Comparison of ENCODE assay signal across 26 cellular contexts in the genomic region with DNA sequence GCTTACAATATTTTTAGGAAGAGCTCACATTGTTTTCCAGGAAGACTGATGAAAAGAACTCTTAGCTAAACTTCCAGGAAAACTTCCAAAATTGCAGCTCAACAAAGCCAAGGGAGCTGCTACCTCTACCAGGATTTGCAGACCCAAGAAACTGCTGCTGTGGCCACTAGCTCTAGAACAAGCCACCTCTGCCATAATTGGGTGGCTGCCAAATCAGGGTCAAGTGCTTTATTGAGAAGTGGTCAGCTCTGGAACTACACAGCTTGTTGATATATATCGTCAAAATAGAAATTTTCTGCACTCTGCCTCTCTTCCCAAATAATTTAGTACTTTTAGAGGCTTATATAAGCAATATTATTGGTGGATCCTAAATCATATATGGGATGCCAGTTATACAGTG.
DNase-seq lines count a peak whose midpoint lies in the region; ATAC-seq and TF ChIP-seq lines count a peak whose summit lies in the region.
"Had no signal": no experiment of that assay in that cellular context is flagged by ENCODE, and none has a peak within 500 bp of the region (broad histone marks: within the 10 kb centered on the region; RNA-seq: fewer than 3 reads in every experiment).

No MANE protein-coding gene starts in this region.

- no peak for TF ChIP-seq EP300 in tibial nerve (IDR thresholded peaks at IDR 0.05)

- H2BK20ac ChIP-seq in H9 (ENCODE audit: low read depth, low read length, poor library complexity, severe bottlenecking), result no peak overlapping the region

- H2BK5ac ChIP-seq in H9 (ENCODE audit: insufficient read length, low read length), result no peak overlapping the region

- H2BK12ac ChIP-seq in H9 (ENCODE audit: insufficient read length, low read depth, low read length), result no peak overlapping the region

- peaks cover 3 to 6% of the 10 kb centered on the region in 2 experiments; a peak in 2 of 4 replicates for H3K4me1 Mint-ChIP-seq in H9
- H3K4me1 Mint-ChIP-seq in chondrocyte (ENCODE audit: low read depth), result no peaks in the 10 kb centered on the region
- H3K4me1 Mint-ChIP-seq: CD4-positive, CD25-positive, alpha-beta regulatory T cell had no signal

- H3T11ph ChIP-seq in H9 (ENCODE audit: low read length), result no peak overlapping the region

- H3K23ac ChIP-seq in H9 (ENCODE audit: insufficient read length, low read depth, low read length), result no peak overlapping the region

- no peak overlapping the region for H2BK120ac ChIP-seq in H9 (ENCODE audit: low read depth, low read length, poor library complexity, severe bottlenecking)

- H3K27ac ChIP-seq in H9 (ENCODE audit: insufficient read length, low read depth, low read length) (no peak overlapping the region), tibial nerve (no peak overlapping the region), right cardiac atrium (ENCODE audit: low read length) (no peak overlapping the region)
- H3K27ac ChIP-seq: gastrocnemius medialis, GM23248, psoas muscle, skin epidermis, upper lobe of left lung had no signal

- no peak overlapping the region for H2BK15ac ChIP-seq in H9 (ENCODE audit: low read depth, low read length)

- no peak overlapping the region for H4K91ac ChIP-seq in H9 (ENCODE audit: insufficient read length, low read depth, low read length)

- no peak overlapping the region for H3K4me2 ChIP-seq in H9 (ENCODE audit: insufficient read depth, insufficient read length, low read length)

- WGBS in H9 (ENCODE audit: extremely low coverage, insufficient read length, low lambda C conversion rate), result no CpG with 5 or more reads among the region's 1 CpG
- 27 to 32% methylated on average over 1 of the region's 1 CpG for WGBS in tibial nerve, 2 donors
- WGBS in right cardiac atrium, result 40% methylated on average over 1 of the region's 1 CpG

- H3K27me3 Mint-ChIP-seq in H9 (ENCODE audit: low read depth), result no peaks in the 10 kb centered on the region
- peaks cover 3% of the 10 kb centered on the region for H3K27me3 Mint-ChIP-seq in chondrocyte (ENCODE audit: low read depth)
- H3K27me3 Mint-ChIP-seq: CD4-positive, CD25-positive, alpha-beta regulatory T cell had no signal

- H3K27me3 ChIP-seq in H9 (ENCODE audit: insufficient read depth, low read length) (no peaks in the 10 kb centered on the region), tibial nerve (no peaks in the 10 kb centered on the region), right cardiac atrium (ENCODE audit: control insufficient read depth, insufficient read depth) (no peaks in the 10 kb centered on the region)
- H3K27me3 ChIP-seq: gastrocnemius medialis, MG63, upper lobe of left lung had no signal

- no peak overlapping the region for H3K14ac ChIP-seq in H9 (ENCODE audit: insufficient read depth, low read length)

- no peak for ATAC-seq in right cardiac atrium
- ATAC-seq: gastrocnemius medialis, K562, psoas muscle had no signal

- no peak overlapping the region for H3K4me3 ChIP-seq in tibial nerve
- no peak overlapping the region for H3K4me3 ChIP-seq in right cardiac atrium (ENCODE audit: low read length)
- H3K4me3 ChIP-seq: gastrocnemius medialis, GM23248, K562, lung, MG63, psoas muscle, skin epidermis, upper lobe of left lung had no signal

- no peak overlapping the region for H4K5ac ChIP-seq in H9 (ENCODE audit: insufficient read length, low read depth, low read length)

- no peaks in the 10 kb centered on the region for H3K23me2 ChIP-seq in H9 (ENCODE audit: insufficient read length, low read depth, low read length, poor library complexity, severe bottlenecking)

- H3K4ac ChIP-seq in H9 (ENCODE audit: low read depth, low read length), result no peak overlapping the region

- H3K9me3 Mint-ChIP-seq in H9, result peaks cover 4 to 8% of the 10 kb centered on the region in 2 experiments; a peak in 3 of 5 replicates
- H3K9me3 Mint-ChIP-seq in chondrocyte (ENCODE audit: low read depth), result peaks cover 8% of the 10 kb centered on the region

- intact Hi-C loops in right cardiac atrium (cut with DNase I), result no loop called here

- no peak overlapping the region for H2AK5ac ChIP-seq in H9 (ENCODE audit: insufficient read length, low read length)

- H3K4me3 Mint-ChIP-seq in H9 (no peak overlapping the region), chondrocyte (ENCODE audit: unreplicated experiment) (no peak overlapping the region)
- H3K4me3 Mint-ChIP-seq: activated naive CD4-positive, alpha-beta T cell treated with anti-CD3 and anti-CD28 coated beads for 36 hours; CD4-positive, CD25-positive, alpha-beta regulatory T cell had no signal

- H3K36me3 Mint-ChIP-seq in H9 (ENCODE audit: insufficient read depth in 1 of 3, low read depth in 3 of 3), result peaks cover 4 to 8% (median 5%) of the 10 kb centered on the region in 3 experiments; a peak in 4 of 7 replicates
- H3K36me3 Mint-ChIP-seq in chondrocyte (ENCODE audit: low read depth), result peaks cover 2% of the 10 kb centered on the region
- H3K36me3 Mint-ChIP-seq: CD4-positive, CD25-positive, alpha-beta regulatory T cell had no signal

- H3K79me1 ChIP-seq in H9 (ENCODE audit: insufficient read depth, low read depth, low read length, poor library complexity, severe bottlenecking), result no peaks in the 10 kb centered on the region

- no peaks in the 10 kb centered on the region for H3K79me2 ChIP-seq in H9 (ENCODE audit: insufficient read depth, low read length)

- TF ChIP-seq POLR2A in tibial nerve (IDR thresholded peaks at IDR 0.05), result no peak

- no peak overlapping the region for H3K9ac ChIP-seq in H9 (ENCODE audit: extremely low read depth, insufficient read length, low read length)
- H3K9ac ChIP-seq: GM23248 had no signal

- H3K27ac Mint-ChIP-seq in H9 (no peak overlapping the region), chondrocyte (ENCODE audit: unreplicated experiment) (no peak overlapping the region)
- H3K27ac Mint-ChIP-seq: activated naive CD4-positive, alpha-beta T cell treated with anti-CD3 and anti-CD28 coated beads for 36 hours; CD4-positive, CD25-positive, alpha-beta regulatory T cell had no signal

- H2AFZ ChIP-seq in H9 (ENCODE audit: low read length), result no peak overlapping the region
- H2AFZ ChIP-seq: GM23248 had no signal

- no peak overlapping the region for H4K8ac ChIP-seq in H9 (replicated peaks; ENCODE audit: insufficient read length, low read depth, low read length)

- DNase-seq in DMS53 (lab: John Stamatoyannopoulos, UW) (peak; percentile 66), H9 (peak; percentile 28), SK-N-DZ (ENCODE audit: low spot score) (peak; percentile 43), iPS-NIHi7 (ENCODE audit: extremely low spot score) (peak; percentile 8), NCI-H526 treated with DMSO at 0.1 percent for 48 hours (lab: John Stamatoyannopoulos, UW) (no peak), tibial nerve (ENCODE audit: low spot score in 2 of 2) (no peak), chondrocyte (ENCODE audit: low spot score) (no peak), right cardiac atrium (no peak)
- DNase-seq: activated CD4-positive, alpha-beta T cell treated with anti-CD3 and anti-CD28 coated beads for 48 hours; activated naive CD4-positive, alpha-beta T cell treated with anti-CD3 and anti-CD28 coated beads for 36 hours; activated T-cell treated with anti-CD3 and anti-CD28 coated beads, Interleukin-2, amount 50 U/mL, for 48 hours; CD4-positive, CD25-positive, alpha-beta regulatory T cell; DMS153; effector memory CD4-positive, alpha-beta T cell; gastrocnemius medialis; GM23248; MG63; NCI-H1436 treated with DMSO at 0.1 percent for 48 hours; NCI-H524; psoas muscle; SIG-M5; stimulated activated CD4-positive, alpha-beta T cell treated with anti-CD3 and anti-CD28 coated beads, Interleukin-1b, Interleukin-23, amount 100 ng/mL, for 48 hours; upper lobe of left lung had no signal

- H3K56ac ChIP-seq in H9 (ENCODE audit: insufficient read length, low read depth, low read length), result no peak overlapping the region

- H3K18ac ChIP-seq in H9 (ENCODE audit: insufficient read length, low read depth, low read length), result no peak overlapping the region

- H3K36me3 ChIP-seq in tibial nerve, result no peaks in the 10 kb centered on the region
- H3K36me3 ChIP-seq: gastrocnemius medialis, MG63, upper lobe of left lung had no signal

- TF ChIP-seq CTCF in H9 (conservative IDR thresholded peaks at IDR 0.05) (no peak), tibial nerve (IDR thresholded peaks at IDR 0.05) (no peak), chondrocyte (IDR thresholded peaks at IDR 0.05) (no peak)

- H3K4me1 ChIP-seq in H9 (ENCODE audit: insufficient read depth, low read length) (no peaks in the 10 kb centered on the region), tibial nerve (no peaks in the 10 kb centered on the region), right cardiac atrium (ENCODE audit: control insufficient read depth, insufficient read depth, low read length) (no peaks in the 10 kb centered on the region)
- H3K4me1 ChIP-seq: gastrocnemius medialis, psoas muscle, upper lobe of left lung had no signal

- no peaks in the 10 kb centered on the region for H4K20me1 ChIP-seq in H9 (ENCODE audit: control insufficient read depth, insufficient read depth, insufficient read length)

- no peaks in the 10 kb centered on the region for H3K9me3 ChIP-seq in H9 (ENCODE audit: control insufficient read depth, low read depth, low read length)
- H3K9me3 ChIP-seq in tibial nerve, result no peaks in the 10 kb centered on the region
- H3K9me3 ChIP-seq in right cardiac atrium (ENCODE audit: control insufficient read depth, low read length), result no peaks in the 10 kb centered on the region
- H3K9me3 ChIP-seq: gastrocnemius medialis, MG63, psoas muscle, upper lobe of left lung had no signal

Comparison
In these comparisons a context has a peak if more than half of its experiments do, and no peak if none do; other contexts are left out.
1. DNase-seq: peak in DMS53 (single experiment), H9 (single experiment), SK-N-DZ (single experiment) and iPS-NIHi7 (single experiment); none in NCI-H526 treated with DMSO at 0.1 percent for 48 hours (single experiment), tibial nerve (0 of 2), chondrocyte (single experiment) and right cardiac atrium (0 of 3).